ENCODE assay signal across 8 cellular contexts in genomic region chr15:22949074-22949547, GRCh38. TPM values are rescaled to one million over a fixed set of nuclear protein-coding genes. Genes with fewer than 3 reads are reported as not detected.
A peak's percentile ranks its signal among the peaks of the same experiment; 100 is the strongest.
DNase-seq lines count a peak whose midpoint lies in the region; ATAC-seq and TF ChIP-seq lines count a peak whose summit lies in the region.

No MANE protein-coding gene starts in this region.

- ATAC-seq in naive thymus-derived CD8-positive, alpha-beta T cell = peak in 1 of 2 donors; percentile 83

- H3T11ph ChIP-seq in H9 (ENCODE audit: low read length) = no peak overlapping the region

- H3K4me2 ChIP-seq in H9 (ENCODE audit: insufficient read depth, insufficient read length, low read length) (peak overlapping the region; percentile 1), OCI-LY3 (ENCODE audit: low read length) (peak overlapping the region; percentile 80)

- TF ChIP-seq CTCF in GM10266 (IDR thresholded peaks at IDR 0.05; ENCODE audit: control insufficient read depth, insufficient read depth, low read depth, missing control alignments) (no peak), H9 (conservative IDR thresholded peaks at IDR 0.05) (no peak), OCI-LY3 (IDR thresholded peaks at IDR 0.05; ENCODE audit: low read depth, low read length) (no peak)

- no peak overlapping the region for H2AK5ac ChIP-seq in H9 (ENCODE audit: insufficient read length, low read length)

- H3K36me3 Mint-ChIP-seq in H9 (ENCODE audit: insufficient read depth in 1 of 3, low read depth in 3 of 3) = peaks cover 0 to 8% (median 2%) of the 10 kb centered on the region in 3 experiments; a peak in 3 of 7 replicates
- no peaks in the 10 kb centered on the region for H3K36me3 Mint-ChIP-seq in naive thymus-derived CD8-positive, alpha-beta T cell

- POLR2A ChIA-PET in naive thymus-derived CD8-positive, alpha-beta T cell (lab: Charles Lee) = no interaction called here

- H3K27ac ChIP-seq in H9 (ENCODE audit: insufficient read length, low read depth, low read length) (no peak overlapping the region), OCI-LY3 (ENCODE audit: low read length) (no peak overlapping the region)

- peak overlapping the region; percentile 78 for H3K4me3 ChIP-seq in OCI-LY3 (ENCODE audit: low read length)

- H3K14ac ChIP-seq in H9 (ENCODE audit: insufficient read depth, low read length) = no peak overlapping the region; the same call in 1 of the 2 replicates

- H3K23me2 ChIP-seq in H9 (ENCODE audit: insufficient read length, low read depth, low read length, poor library complexity, severe bottlenecking) = no peaks in the 10 kb centered on the region

- peak overlapping the region in 1 of 2 experiments; percentile 18; a peak in 2 of 5 replicates for H3K4me3 Mint-ChIP-seq in H9
- peak overlapping the region in 9 of 10 donors; percentile 3 to 87 (median 73) for H3K4me3 Mint-ChIP-seq in naive thymus-derived CD8-positive, alpha-beta T cell

- H3K27me3 Mint-ChIP-seq in H9 (ENCODE audit: low read depth) = peaks cover 47% of the 10 kb centered on the region
- peaks cover 3 to 33% (median 4%) of the 10 kb centered on the region in 5 donors for H3K27me3 Mint-ChIP-seq in naive thymus-derived CD8-positive, alpha-beta T cell

- H2BK15ac ChIP-seq in H9 (ENCODE audit: low read depth, low read length) = no peak overlapping the region

- no peak overlapping the region for H4K8ac ChIP-seq in H9 (replicated peaks; ENCODE audit: insufficient read length, low read depth, low read length)

- no peaks in the 10 kb centered on the region for H3K79me1 ChIP-seq in H9 (ENCODE audit: insufficient read depth, low read depth, low read length, poor library complexity, severe bottlenecking)

- no peaks in the 10 kb centered on the region for H3K36me3 ChIP-seq in OCI-LY3 (replicated peaks; ENCODE audit: low read depth, low read length)

- H4K5ac ChIP-seq in H9 (ENCODE audit: insufficient read length, low read depth, low read length) = no peak overlapping the region

- no peak overlapping the region for H3K4ac ChIP-seq in H9 (ENCODE audit: low read depth, low read length)

- H2AFZ ChIP-seq in H9 (ENCODE audit: low read length) (no peak overlapping the region), OCI-LY3 (ENCODE audit: low read depth, low read length) (peak overlapping the region; percentile 82; the same call in 1 of the 2 replicates)

- no CpG with 5 or more reads among the region's 21 CpGs for WGBS in H9 (ENCODE audit: extremely low coverage, insufficient read length, low lambda C conversion rate)

- H3K9me3 Mint-ChIP-seq in H9 = peaks cover 0 to 3% of the 10 kb centered on the region in 2 experiments; a peak in 1 of 5 replicates
- H3K9me3 Mint-ChIP-seq in naive thymus-derived CD8-positive, alpha-beta T cell = no peaks in the 10 kb centered on the region

- no peak overlapping the region for H2BK12ac ChIP-seq in H9 (ENCODE audit: insufficient read length, low read depth, low read length)

- H3K79me2 ChIP-seq in H9 (ENCODE audit: insufficient read depth, low read length) = no peaks in the 10 kb centered on the region; the same call in 1 of the 2 replicates
- no peaks in the 10 kb centered on the region for H3K79me2 ChIP-seq in OCI-LY3 (ENCODE audit: low read length)

- H3K9me3 ChIP-seq in H9 (ENCODE audit: control insufficient read depth, low read depth, low read length) = no peaks in the 10 kb centered on the region
- H3K9me3 ChIP-seq in OCI-LY3 (ENCODE audit: insufficient read depth, low read length) = no peaks in the 10 kb centered on the region

- no peak for TF ChIP-seq POLR2A in erythroblast (IDR thresholded peaks at IDR 0.05; ENCODE audit: low read length)

- H4K20me1 ChIP-seq in H9 (ENCODE audit: control insufficient read depth, insufficient read depth, insufficient read length) (no peaks in the 10 kb centered on the region), OCI-LY3 (ENCODE audit: insufficient read depth, low read length) (no peaks in the 10 kb centered on the region)

- H3K4me1 ChIP-seq in H9 (ENCODE audit: insufficient read depth, low read length) (no peaks in the 10 kb centered on the region; the same call in 1 of the 2 replicates), OCI-LY3 (ENCODE audit: low read length) (peaks cover 9% of the 10 kb centered on the region)

- DNase-seq in GM10266 (ENCODE audit: extremely low spot score) (peak; percentile 76), H9 (peak; percentile 81), erythroblast (lab: John Stamatoyannopoulos, UW) (peak; percentile 15 to 43), cerebellum (ENCODE audit: low spot score) (no peak), NOMO-1 treated with dmso at 0.1 percent for 144 hours (lab: John Stamatoyannopoulos, UW; ENCODE audit: unreplicated experiment) (no peak)
- DNase-seq in naive thymus-derived CD8-positive, alpha-beta T cell = peak in 3 of 10 donors; percentile 10 to 26 (median 16)
- no peak for DNase-seq in activated CD8-positive, alpha-beta memory T cell treated with anti-CD3 and anti-CD28 coated beads for 24 hours

- peak overlapping the region in 1 of 3 experiments; percentile 26; a peak in 1 of 7 replicates for H3K27ac Mint-ChIP-seq in H9
- peak overlapping the region in 3 of 10 donors; percentile 7 to 55 (median 41) for H3K27ac Mint-ChIP-seq in naive thymus-derived CD8-positive, alpha-beta T cell

- H3K18ac ChIP-seq in H9 (ENCODE audit: insufficient read length, low read depth, low read length) = no peak overlapping the region

- H3K9ac ChIP-seq in H9 (ENCODE audit: extremely low read depth, insufficient read length, low read length) (no peak overlapping the region), OCI-LY3 (ENCODE audit: low read length) (peak overlapping the region; percentile 50)

- H3K56ac ChIP-seq in H9 (ENCODE audit: insufficient read length, low read depth, low read length) = no peak overlapping the region

- H4K91ac ChIP-seq in H9 (ENCODE audit: insufficient read length, low read depth, low read length) = no peak overlapping the region

- peaks cover 34 to 40% of the 10 kb centered on the region in 2 experiments for H3K4me1 Mint-ChIP-seq in H9
- H3K4me1 Mint-ChIP-seq in naive thymus-derived CD8-positive, alpha-beta T cell = peaks cover 11 to 15% (median 12%) of the 10 kb centered on the region in 4 donors

- H2BK120ac ChIP-seq in H9 (ENCODE audit: low read depth, low read length, poor library complexity, severe bottlenecking) = no peak overlapping the region

- no peak overlapping the region for H3K23ac ChIP-seq in H9 (ENCODE audit: insufficient read length, low read depth, low read length)

- H3K27me3 ChIP-seq in H9 (ENCODE audit: insufficient read depth, low read length) (peaks cover 2% of the 10 kb centered on the region; the same call in 1 of the 2 replicates), OCI-LY3 (ENCODE audit: low read depth, low read length) (no peaks in the 10 kb centered on the region)

- no peak overlapping the region for H2BK5ac ChIP-seq in H9 (ENCODE audit: insufficient read length, low read length)

- H2BK20ac ChIP-seq in H9 (ENCODE audit: low read depth, low read length, poor library complexity, severe bottlenecking) = no peak overlapping the region

RNA-seq across cellular contexts. Expression of gene CYFIP1, which starts 31.1 kb away (rescaled TPM):
- total RNA-seq in H9 (2021) (67.5 and 71.2 TPM in 2 replicates), cerebellum (70.9 TPM)
- 1 to 10 TPM; 2.8 to 4.1 TPM for total RNA-seq in naive thymus-derived CD8-positive, alpha-beta T cell
- 1 to 10 TPM in 1 of 3 donors, under 1 TPM in 2; 0.34 to 1.6 (median 0.74) TPM for polyA plus RNA-seq in naive thymus-derived CD8-positive, alpha-beta T cell

Comparison
In these comparisons a context has a peak if more than half of its experiments do, and no peak if none do; other contexts are left out.
1. DNase-seq: peak in GM10266 (single experiment), H9 (single experiment) and erythroblast (2 of 2); none in cerebellum (single experiment), NOMO-1 treated with dmso at 0.1 percent for 144 hours (single experiment) and activated CD8-positive, alpha-beta memory T cell treated with anti-CD3 and anti-CD28 coated beads for 24 hours (single experiment).
2. RNA of gene CYFIP1, which starts 31.1 kb away (total RNA-seq): 67.5 to 71.2 TPM in H9 and 70.9 TPM in cerebellum (single experiment); 2.8 to 4.1 TPM in naive thymus-derived CD8-positive, alpha-beta T cell; every median in the first group is over 10 times any median in the second.